In genomic region chrX:150536455-150537116, GRCh38 we compare ENCODE assay signal across 1 cellular context.
TF ChIP-seq lines count a peak whose summit lies in the region.

No MANE protein-coding gene starts in this region.

TF ChIP-seq in GM12878, 131 proteins besides CTCF, POLR2A, EP300 and RAD21 (continued from another document):
- TF ChIP-seq ZNF592 (IDR thresholded peaks at IDR 0.05), result no peak
- TF ChIP-seq BHLHE40 (IDR thresholded peaks at IDR 0.05; ENCODE audit: borderline replicate concordance in 1 of 2, low read depth in 2 of 2, low read length in 1 of 2), result no peak
- no peak for TF ChIP-seq FOXK2 (IDR thresholded peaks at IDR 0.05)
- no peak for TF ChIP-seq CEBPZ (IDR thresholded peaks at IDR 0.05; ENCODE audit: low read depth, low read length)
- TF ChIP-seq SKIL (IDR thresholded peaks at IDR 0.05; ENCODE audit: low read depth, poor library complexity, severe bottlenecking), result no peak
- no peak for TF ChIP-seq CBX5 (IDR thresholded peaks at IDR 0.05; ENCODE audit: low read depth)
- no peak for TF ChIP-seq SUZ12 (IDR thresholded peaks at IDR 0.05; ENCODE audit: unreplicated experiment)
- no peak for TF ChIP-seq TARDBP (IDR thresholded peaks at IDR 0.05; ENCODE audit: borderline replicate concordance)
- TF ChIP-seq NFIC (IDR thresholded peaks at IDR 0.05; ENCODE audit: low read depth, low read length), result no peak
- no peak for TF ChIP-seq SRF (IDR thresholded peaks at IDR 0.05; ENCODE audit: low read depth in 2 of 2, low read length in 2 of 2)
- TF ChIP-seq RUNX3 (IDR thresholded peaks at IDR 0.05; ENCODE audit: low read length), result no peak
- TF ChIP-seq BACH1 (IDR thresholded peaks at IDR 0.05; ENCODE audit: borderline replicate concordance), result no peak
- no peak for TF ChIP-seq ATF3 (IDR thresholded peaks at IDR 0.05; ENCODE audit: borderline replicate concordance, extremely low read depth, low read depth, low read length)
- no peak for TF ChIP-seq ESRRA (IDR thresholded peaks at IDR 0.05; ENCODE audit: low read length)
- no peak for TF ChIP-seq IKZF2 (IDR thresholded peaks at IDR 0.05)
